In genomic region chr12:108849653-108850052, GRCh38 we compare ENCODE assay signal across 22 cellular contexts. TPM values are rescaled to one million over a fixed set of nuclear protein-coding genes. Genes with fewer than 3 reads are reported as not detected.
DNase-seq lines count a peak whose midpoint lies in the region; ATAC-seq and TF ChIP-seq lines count a peak whose summit lies in the region.
"Had no signal": no experiment of that assay in that cellular context is flagged by ENCODE, and none has a peak within 500 bp of the region (broad histone marks: within the 10 kb centered on the region; RNA-seq: fewer than 3 reads in every experiment).

No MANE protein-coding gene starts in this region.

- peaks cover 0 to 16% of the 10 kb centered on the region in 2 donors for H3K36me3 ChIP-seq in gastrocnemius medialis
- H3K36me3 ChIP-seq: pancreas had no signal

- no peak overlapping the region for H3K4me3 Mint-ChIP-seq in T-helper 1 cell treated with Interleukin-12 subunit alpha and Interleukin-12 subunit beta and Interleukin-4 antibody, amounts not matched to agents 30 μg/mL and 1 μg/mL, for 36 hours
- no peak overlapping the region for H3K4me3 Mint-ChIP-seq in chondrocyte (ENCODE audit: unreplicated experiment)
- H3K4me3 Mint-ChIP-seq: activated CD4-positive, alpha-beta memory T cell treated with anti-CD3 and anti-CD28 coated beads, Interleukin-2, amount 10 ng/mL, durations not matched to agents 7 days and 5 days; activated naive CD8-positive, alpha-beta T cell treated with anti-CD3 and anti-CD28 coated beads for 36 hours; CD8-positive, alpha-beta memory T cell; central memory CD8-positive, alpha-beta T cell; endodermal cell; stimulated activated naive B cell treated with anti-CD40 and anti-IgM and Interleukin-4, amounts not matched to agents 10 μg/mL and 1 μg/mL and 100 μg/mL, for 72 hours had no signal

- H3K4me1 ChIP-seq in gastrocnemius medialis = peaks cover 77 to 82% of the 10 kb centered on the region in 2 donors

- peaks cover 18% of the 10 kb centered on the region for H3K4me1 Mint-ChIP-seq in T-helper 1 cell treated with Interleukin-12 subunit alpha and Interleukin-12 subunit beta and Interleukin-4 antibody, amounts not matched to agents 30 μg/mL and 1 μg/mL, for 36 hours (ENCODE audit: low read depth)
- peaks cover 80% of the 10 kb centered on the region for H3K4me1 Mint-ChIP-seq in chondrocyte (ENCODE audit: low read depth)
- H3K4me1 Mint-ChIP-seq: endodermal cell had no signal

- peaks cover 29% of the 10 kb centered on the region for H3K36me3 Mint-ChIP-seq in T-helper 1 cell treated with Interleukin-12 subunit alpha and Interleukin-12 subunit beta and Interleukin-4 antibody, amounts not matched to agents 30 μg/mL and 1 μg/mL, for 36 hours (ENCODE audit: low read depth)
- peaks cover 50% of the 10 kb centered on the region for H3K36me3 Mint-ChIP-seq in chondrocyte (ENCODE audit: low read depth)

- peak overlapping the region; percentile 21 for H3K27ac Mint-ChIP-seq in T-helper 1 cell treated with Interleukin-12 subunit alpha and Interleukin-12 subunit beta and Interleukin-4 antibody, amounts not matched to agents 30 μg/mL and 1 μg/mL, for 36 hours
- H3K27ac Mint-ChIP-seq in chondrocyte (ENCODE audit: unreplicated experiment) = peak overlapping the region; percentile 91
- H3K27ac Mint-ChIP-seq: activated CD4-positive, alpha-beta memory T cell treated with anti-CD3 and anti-CD28 coated beads, Interleukin-2, amount 10 ng/mL, durations not matched to agents 7 days and 5 days; activated naive CD8-positive, alpha-beta T cell treated with anti-CD3 and anti-CD28 coated beads for 36 hours; endodermal cell; stimulated activated naive B cell treated with anti-CD40 and anti-IgM and Interleukin-4, amounts not matched to agents 10 μg/mL and 1 μg/mL and 100 μg/mL, for 72 hours had no signal

- no peak for DNase-seq in T-helper 1 cell
- peak; percentile 56 for DNase-seq in NCI-H2171 (lab: John Stamatoyannopoulos, UW)
- no peak for DNase-seq in chondrocyte (ENCODE audit: low spot score)
- no peak for DNase-seq in gastrocnemius medialis
- DNase-seq in C1 segment of cervical spinal cord (lab: John Stamatoyannopoulos, UW) = no peak
- DNase-seq in GOT3 (lab: John Stamatoyannopoulos, UW) = no peak
- DNase-seq: activated CD4-positive, alpha-beta memory T cell treated with anti-CD3 and anti-CD28 coated beads, Interleukin-2, amount 10 ng/mL, durations not matched to agents 7 days and 5 days; activated naive CD8-positive, alpha-beta T cell treated with anti-CD3 and anti-CD28 coated beads for 36 hours; CD8-positive, alpha-beta memory T cell; DMS79 treated with DMSO at 0.1 percent for 48 hours; endodermal cell; foreskin fibroblast; NCI-H1105 treated with DMSO at 0.1 percent for 48 hours; NCI-H2227 treated with DMSO at 0.1 percent for 48 hours; pancreas; stimulated activated naive B cell treated with anti-CD40 and anti-IgM and Interleukin-4, amounts not matched to agents 10 μg/mL and 1 μg/mL and 100 μg/mL, for 72 hours; trophoblast cell had no signal

- H3K27ac ChIP-seq in gastrocnemius medialis = peak overlapping the region; percentile 76 to 98 (median 90)
- H3K27ac ChIP-seq: KMS-11 had no signal

- H3K4me3 ChIP-seq in gastrocnemius medialis = no peak overlapping the region
- H3K4me3 ChIP-seq: pancreas had no signal

- no peaks in the 10 kb centered on the region for H3K27me3 Mint-ChIP-seq in T-helper 1 cell treated with Interleukin-12 subunit alpha and Interleukin-12 subunit beta and Interleukin-4 antibody, amounts not matched to agents 30 μg/mL and 1 μg/mL, for 36 hours (ENCODE audit: low read depth)
- H3K27me3 Mint-ChIP-seq in chondrocyte (ENCODE audit: low read depth) = no peaks in the 10 kb centered on the region
- H3K27me3 Mint-ChIP-seq: activated CD4-positive, alpha-beta memory T cell treated with anti-CD3 and anti-CD28 coated beads, Interleukin-2, amount 10 ng/mL, durations not matched to agents 7 days and 5 days; activated naive CD8-positive, alpha-beta T cell treated with anti-CD3 and anti-CD28 coated beads for 36 hours; CD8-positive, alpha-beta memory T cell; central memory CD8-positive, alpha-beta T cell; stimulated activated naive B cell treated with anti-CD40 and anti-IgM and Interleukin-4, amounts not matched to agents 10 μg/mL and 1 μg/mL and 100 μg/mL, for 72 hours had no signal

- intact Hi-C loops in gastrocnemius medialis (cut with DNase I; ENCODE audit: low total_unique reads) = loop anchor here (5.0 kb wide), 1 partner anchor 62 kb away; no protein-coding TSS in a partner anchor

- ATAC-seq in gastrocnemius medialis = no peak
- no peak for ATAC-seq in GM21367 (IDR thresholded peaks at IDR 0.05; ENCODE audit: unreplicated experiment)
- ATAC-seq: stimulated activated naive B cell treated with anti-CD40 and anti-IgM and Interleukin-4, amounts not matched to agents 10 μg/mL and 1 μg/mL and 100 μg/mL, for 72 hours had no signal

- no peak for TF ChIP-seq POLR2A in gastrocnemius medialis (IDR thresholded peaks at IDR 0.05)

- H3K9me3 ChIP-seq in gastrocnemius medialis = no peaks in the 10 kb centered on the region
- H3K9me3 ChIP-seq: pancreas had no signal

- in situ Hi-C loops in gastrocnemius medialis (cut with MboI; ENCODE audit: low sequenced_read_pairs in 4 of 4) = loop anchor here in 3 of 4 donors (10.0 kb wide), 3 partner anchors 45 to 285 kb away; partner anchors contain the start of genes ISCU (in 1 of the 3) and SART3 (in 1 of the 3)

- H3K27me3 ChIP-seq in gastrocnemius medialis = no peaks in the 10 kb centered on the region
- H3K27me3 ChIP-seq: pancreas had no signal

- TF ChIP-seq CTCF in chondrocyte (IDR thresholded peaks at IDR 0.05) = no peak
- TF ChIP-seq CTCF in gastrocnemius medialis (IDR thresholded peaks at IDR 0.05 in 4 of 5, conservative IDR thresholded peaks at IDR 0.05 in 1 of 5) = no peak

- H3K9me3 Mint-ChIP-seq in T-helper 1 cell treated with Interleukin-12 subunit alpha and Interleukin-12 subunit beta and Interleukin-4 antibody, amounts not matched to agents 30 μg/mL and 1 μg/mL, for 36 hours = no peaks in the 10 kb centered on the region
- H3K9me3 Mint-ChIP-seq in chondrocyte (ENCODE audit: low read depth) = no peaks in the 10 kb centered on the region
- H3K9me3 Mint-ChIP-seq: activated CD4-positive, alpha-beta memory T cell treated with anti-CD3 and anti-CD28 coated beads, Interleukin-2, amount 10 ng/mL, durations not matched to agents 7 days and 5 days; activated naive CD8-positive, alpha-beta T cell treated with anti-CD3 and anti-CD28 coated beads for 36 hours; CD8-positive, alpha-beta memory T cell; central memory CD8-positive, alpha-beta T cell; stimulated activated naive B cell treated with anti-CD40 and anti-IgM and Interleukin-4, amounts not matched to agents 10 μg/mL and 1 μg/mL and 100 μg/mL, for 72 hours had no signal

RNA-seq across cellular contexts. Expression of gene SSH1, which starts 7.7 kb away (rescaled TPM):
- total RNA-seq in chondrocyte (125 to 138 TPM (median 127 TPM) in 3 replicates), gastrocnemius medialis (10 to 100 TPM; 19.6 to 33.6 (median 22.8) TPM)

RNA-seq across cellular contexts. Expression of gene DAO, which starts 30.2 kb away (rescaled TPM):
- total RNA-seq in chondrocyte = not detected in 3 replicates
- total RNA-seq in gastrocnemius medialis = not detected
- total RNA-seq: A172; activated CD4-positive, alpha-beta memory T cell treated with anti-CD3 and anti-CD28 coated beads, Interleukin-2, amount 10 ng/mL, durations not matched to agents 7 days and 5 days; activated naive CD8-positive, alpha-beta T cell treated with anti-CD3 and anti-CD28 coated beads for 36 hours; CD8-positive, alpha-beta memory T cell; endodermal cell; pancreas had no signal
